Comparison of ENCODE assay signal across 1 cellular context in the genomic region with DNA sequence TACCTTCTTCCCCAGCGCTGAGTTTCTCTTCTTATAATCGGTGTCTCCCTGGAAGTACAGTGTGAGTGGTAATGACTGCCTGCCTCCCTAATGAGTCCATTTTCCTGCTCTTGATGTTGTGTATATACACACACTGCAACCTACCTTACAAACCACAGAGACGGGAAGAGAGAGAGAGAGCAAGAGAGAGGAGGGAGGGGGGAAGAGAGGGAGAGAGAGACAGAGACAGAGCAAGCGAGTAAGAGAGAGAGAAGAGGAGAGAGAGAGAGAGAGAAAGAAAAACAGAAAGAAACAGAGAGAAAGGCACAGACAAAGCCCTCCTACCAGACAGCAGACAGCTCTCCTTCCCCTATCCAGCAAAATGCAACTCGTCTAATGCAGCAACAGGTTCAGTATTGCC.
TF ChIP-seq lines count a peak whose summit lies in the region.

No MANE protein-coding gene starts in this region.

TF ChIP-seq in H1, 55 proteins besides CTCF, POLR2A, EP300 and RAD21:
- TF ChIP-seq, protein P1, sequence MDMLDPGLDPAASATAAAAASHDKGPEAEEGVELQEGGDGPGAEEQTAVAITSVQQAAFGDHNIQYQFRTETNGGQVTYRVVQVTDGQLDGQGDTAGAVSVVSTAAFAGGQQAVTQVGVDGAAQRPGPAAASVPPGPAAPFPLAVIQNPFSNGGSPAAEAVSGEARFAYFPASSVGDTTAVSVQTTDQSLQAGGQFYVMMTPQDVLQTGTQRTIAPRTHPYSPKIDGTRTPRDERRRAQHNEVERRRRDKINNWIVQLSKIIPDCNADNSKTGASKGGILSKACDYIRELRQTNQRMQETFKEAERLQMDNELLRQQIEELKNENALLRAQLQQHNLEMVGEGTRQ (IDR thresholded peaks at IDR 0.05; ENCODE audit: low read length), result no peak
- TF ChIP-seq RNF2 (IDR thresholded peaks at IDR 0.05; ENCODE audit: borderline replicate concordance, low read depth, low read length, missing control alignments, poor library complexity, severe bottlenecking) (no peak), SAP30 (IDR thresholded peaks at IDR 0.05; ENCODE audit: insufficient read depth, insufficient replicate concordance, low read length) (no peak), NRF1 (IDR thresholded peaks at IDR 0.05; ENCODE audit: low read depth, low read length) (no peak), FOSL1 (IDR thresholded peaks at IDR 0.05; ENCODE audit: insufficient read depth, low read depth, low read length) (no peak), KDM1A (IDR thresholded peaks at IDR 0.05; ENCODE audit: borderline replicate concordance, low read length) (no peak), CEBPB (IDR thresholded peaks at IDR 0.05; ENCODE audit: low read depth, low read length) (no peak), KDM5A (IDR thresholded peaks at IDR 0.05; ENCODE audit: low read length) (no peak), EZH2 (IDR thresholded peaks at IDR 0.05; ENCODE audit: low read depth, low read length, severe bottlenecking) (no peak), JUN (IDR thresholded peaks at IDR 0.05; ENCODE audit: low read depth, low read length) (no peak), TBP (IDR thresholded peaks at IDR 0.05; ENCODE audit: low read depth, low read length) (no peak), RBBP5 (IDR thresholded peaks at IDR 0.05; ENCODE audit: borderline replicate concordance, low read depth, low read length) (no peak), SP4 (IDR thresholded peaks at IDR 0.05; ENCODE audit: low read length) (no peak), BACH1 (IDR thresholded peaks at IDR 0.05; ENCODE audit: low read length) (no peak), ASH2L (IDR thresholded peaks at IDR 0.05; ENCODE audit: low read length) (no peak), HDAC2 (IDR thresholded peaks at IDR 0.05; ENCODE audit: borderline replicate concordance in 1 of 2, low read depth in 2 of 2, low read length in 2 of 2) (no peak), SP1 (IDR thresholded peaks at IDR 0.05; ENCODE audit: low read depth, low read length) (no peak), SUZ12 (IDR thresholded peaks at IDR 0.05; ENCODE audit: low read length) (no peak), GTF2F1 (IDR thresholded peaks at IDR 0.05; ENCODE audit: borderline replicate concordance, low read depth, low read length) (no peak)
TF ChIP-seq in H1: peak in this region for 0.
